Comparison of ENCODE assay signal across 10 cellular contexts in the genomic region with DNA sequence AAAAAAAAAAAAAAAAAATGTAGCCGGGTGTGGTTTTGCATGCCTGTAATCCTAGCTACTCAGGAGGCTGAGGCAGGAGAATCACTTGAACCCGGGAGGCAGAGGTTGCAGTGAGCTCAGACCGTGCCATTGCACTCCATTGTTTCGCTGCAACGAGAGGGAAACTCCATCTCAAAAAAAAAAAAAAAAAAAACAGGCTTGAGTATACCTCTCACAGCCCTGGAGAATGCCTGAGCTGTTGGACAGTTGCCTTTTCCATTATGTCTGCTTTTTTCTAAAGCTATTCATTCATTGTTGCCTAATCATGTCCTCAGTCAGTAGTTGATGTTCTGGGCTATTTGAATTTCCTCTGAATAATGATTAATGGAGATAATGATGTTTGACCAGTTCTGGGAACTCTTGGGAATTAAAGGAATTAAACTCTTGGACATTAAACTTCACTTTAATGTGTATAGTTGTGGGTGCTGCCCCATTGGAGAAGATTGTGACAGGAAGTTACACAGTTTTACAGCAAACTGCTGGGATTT. TPM values are rescaled to one million over a fixed set of nuclear protein-coding genes. Genes with fewer than 3 reads are reported as not detected.
DNase-seq lines count a peak whose midpoint lies in the region; ATAC-seq and TF ChIP-seq lines count a peak whose summit lies in the region.
"Had no signal": no experiment of that assay in that cellular context is flagged by ENCODE, and none has a peak within 500 bp of the region (broad histone marks: within the 10 kb centered on the region; RNA-seq: fewer than 3 reads in every experiment).

No MANE protein-coding gene starts in this region.

- H3K36me3 ChIP-seq in SJSA1 (peaks cover 6% of the 10 kb centered on the region; the same call in 1 of the 2 replicates), neutrophil (peaks cover 40% of the 10 kb centered on the region), GM23338 (ENCODE audit: insufficient read depth) (no peaks in the 10 kb centered on the region)

- DNase-seq in EH (ENCODE audit: low read depth): peak; percentile 73
- DNase-seq in SJSA1 (ENCODE audit: low read depth in 1 of 2, low spot score in 2 of 2): peak in 1 of 2 experiments; percentile 33
- DNase-seq in epithelial cell of esophagus (ENCODE audit: low read depth): peak; percentile 73
- no peak for DNase-seq in RPMI8226
- no peak for DNase-seq in NCI-H748 treated with DMSO at 0.1 percent for 48 hours (lab: John Stamatoyannopoulos, UW)
- DNase-seq in GM23338 (ENCODE audit: low spot score): no peak
- DNase-seq: NCI-H446 treated with DMSO at 0.1 percent for 48 hours had no signal

- no peaks in the 10 kb centered on the region for H3K4me1 Mint-ChIP-seq in GM23338

- TF ChIP-seq CTCF in epithelial cell of esophagus (IDR thresholded peaks at IDR 0.05; ENCODE audit: insufficient read depth, low read depth, low read length, missing control alignments): no peak
- TF ChIP-seq CTCF in neutrophil (IDR thresholded peaks at IDR 0.05): no peak
- TF ChIP-seq CTCF in GM23338 (conservative IDR thresholded peaks at IDR 0.05; ENCODE audit: low read depth in 2 of 2): no peak

- H3K4me2 ChIP-seq in GM23338: no peak overlapping the region

- no peaks in the 10 kb centered on the region for H3K27me3 Mint-ChIP-seq in GM23338 (ENCODE audit: insufficient read depth, low read depth, poor library complexity)

- H2AFZ ChIP-seq in GM23338: no peak overlapping the region

- H3K4me3 ChIP-seq in SJSA1 (no peak overlapping the region), epithelial cell of esophagus (ENCODE audit: low read length) (no peak overlapping the region), neutrophil (ENCODE audit: low read depth in 1 of 2, low read length in 1 of 2) (no peak overlapping the region), GM23338 (no peak overlapping the region)

- peaks cover 7% of the 10 kb centered on the region; the same call in 1 of the 2 replicates for H3K79me2 ChIP-seq in GM23338 (replicated peaks; ENCODE audit: insufficient read depth)

- H3K27me3 ChIP-seq in SJSA1 (replicated peaks) (no peaks in the 10 kb centered on the region), neutrophil (no peaks in the 10 kb centered on the region), GM23338 (ENCODE audit: insufficient read depth) (no peaks in the 10 kb centered on the region)

- 0 out of 2 replicates have a peak, but pooled peaks cover 3% of the 10 kb centered on the region for H3F3A ChIP-seq in GM23338 (replicated peaks; ENCODE audit: low read depth)

- ATAC-seq in GM18867 (IDR thresholded peaks at IDR 0.05; ENCODE audit: unreplicated experiment): no peak
- ATAC-seq in GM23338: no peak

- H3K27ac ChIP-seq in SJSA1 (peak overlapping the region; percentile 69), neutrophil (peak overlapping the region; percentile 81), GM23338 (ENCODE audit: low read depth) (no peak overlapping the region)
- H3K27ac ChIP-seq: HL-60 had no signal

- H3K4me1 ChIP-seq in SJSA1 (replicated peaks): peaks cover 31% of the 10 kb centered on the region
- H3K4me1 ChIP-seq in neutrophil (ENCODE audit: control insufficient read depth in 1 of 2, insufficient read depth in 1 of 2, low read depth in 1 of 2, low read length in 1 of 2): peaks cover 14 to 15% of the 10 kb centered on the region in 2 experiments
- no peaks in the 10 kb centered on the region for H3K4me1 ChIP-seq in GM23338 (ENCODE audit: insufficient read depth)

- H3K4me3 Mint-ChIP-seq in GM23338: no peak overlapping the region

- peaks cover 2% of the 10 kb centered on the region; the same call in 1 of the 3 replicates for H3K9me3 Mint-ChIP-seq in GM23338

- peaks cover 8% of the 10 kb centered on the region for H3K36me3 Mint-ChIP-seq in GM23338 (ENCODE audit: low read depth)

- H3K27ac Mint-ChIP-seq in GM23338: no peak overlapping the region

- H3K9me2 ChIP-seq in GM23338 (ENCODE audit: insufficient read depth): no peaks in the 10 kb centered on the region

- no peaks in the 10 kb centered on the region for H3K9me3 ChIP-seq in SJSA1 (replicated peaks)
- H3K9me3 ChIP-seq in neutrophil: no peaks in the 10 kb centered on the region

- H4K20me1 ChIP-seq in GM23338 (replicated peaks; ENCODE audit: insufficient read depth): peaks cover 6% of the 10 kb centered on the region; the same call in 1 of the 2 replicates

TF ChIP-seq in GM23338, 12 proteins besides CTCF, POLR2A, EP300 and RAD21:
- TF ChIP-seq ZNF331 (CRISPR knock-in tag; IDR thresholded peaks at IDR 0.05; ENCODE audit: low read depth) (no peak), CREB1 (CRISPR knock-in tag; IDR thresholded peaks at IDR 0.05; ENCODE audit: low read depth) (no peak)

RNA-seq across cellular contexts. Expression of a gene that starts 11.8 kb away (rescaled TPM):
- total RNA-seq in SJSA1 (2014; rRNA removed; shearing (Covaris generic)): 48.5 and 49.3 TPM in 2 replicates
- 30.1 and 33.0 TPM in 2 replicates for total RNA-seq in GM23338 (2014; rRNA removed; shearing (Covaris generic))
- polyA plus RNA-seq in GM23338 (2016; fragmentation: Nextera tagmentation; extraction: Ambion mirVana): 38.1 and 40.9 TPM in 2 replicates

RNA-seq across cellular contexts. Expression of a gene that starts 13.6 kb away (rescaled TPM):
- total RNA-seq in SJSA1 (2014; rRNA removed; shearing (Covaris generic)): 9.5 and 14.5 TPM in 2 replicates
- 51.8 and 61.7 TPM in 2 replicates for total RNA-seq in GM23338 (2014; rRNA removed; shearing (Covaris generic))
- polyA plus RNA-seq in GM23338 (2016; fragmentation: Nextera tagmentation; extraction: Ambion mirVana): 50.4 and 50.7 TPM in 2 replicates

RNA-seq across cellular contexts. Expression of a gene that starts 50.6 kb away (rescaled TPM):
- total RNA-seq in SJSA1 (2014; rRNA removed; shearing (Covaris generic)): 5.1 and 7.9 TPM in 2 replicates
- 56.3 and 57.6 TPM in 2 replicates for total RNA-seq in GM23338 (2014; rRNA removed; shearing (Covaris generic))
- polyA plus RNA-seq in GM23338 (2016; fragmentation: Nextera tagmentation; extraction: Ambion mirVana): 38.2 and 39.2 TPM in 2 replicates

Comparison
In these comparisons a context has a peak if more than half of its experiments do, and no peak if none do; other contexts are left out.
1. DNase-seq: peak in EH (single experiment) and epithelial cell of esophagus (single experiment); none in RPMI8226 (single experiment), NCI-H748 treated with DMSO at 0.1 percent for 48 hours (single experiment) and GM23338 (single experiment).